ENCODE assay signal across 16 cellular contexts in the genomic region with DNA sequence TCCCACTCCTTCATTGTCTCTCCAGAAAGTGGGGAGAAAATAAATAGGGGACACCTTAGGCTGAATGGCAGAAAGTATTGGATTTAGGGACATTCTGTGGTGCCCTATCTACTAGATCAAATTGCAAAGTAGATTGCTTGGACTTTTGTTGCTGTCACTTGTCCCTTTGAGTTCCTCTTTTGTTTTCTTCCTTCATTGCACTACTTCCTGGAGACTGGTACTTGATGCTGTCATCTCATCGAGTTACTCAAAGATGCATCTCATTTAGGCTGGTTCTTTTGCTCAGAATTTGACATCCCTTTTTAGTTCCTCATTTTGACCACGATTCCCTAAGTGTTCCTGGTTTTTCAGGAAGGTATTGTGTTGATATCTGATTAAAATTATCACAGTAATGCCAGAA.
"Had no signal": no experiment of that assay in that cellular context is flagged by ENCODE, and none has a peak within 500 bp of the region (broad histone marks: within the 10 kb centered on the region; RNA-seq: fewer than 3 reads in every experiment).

No MANE protein-coding gene starts in this region.

- H3K4me3 Mint-ChIP-seq: mesothelial cell of epicardium; stimulated activated naive CD8-positive, alpha-beta T cell treated with anti-CD3 and anti-CD28 coated beads, Interleukin-15, Interleukin-2, amounts not matched to agents 100 ng/mL and 50 ng/mL, for 24 hours had no signal

- ATAC-seq: body of pancreas, gastroesophageal sphincter, lower lobe of right lung had no signal

- DNase-seq: activated naive CD4-positive, alpha-beta T cell treated with anti-CD3 and anti-CD28 coated beads, Interleukin-2, amount 50 U/mL, for 16 hours; adrenal gland; body of pancreas; central memory CD4-positive, alpha-beta T cell; effector CD8-positive, alpha-beta T cell; hippocampal formation; kidney glomerular epithelial cell; lower lobe of right lung; retina; stimulated activated CD4-positive, alpha-beta T cell treated with anti-CD3 and anti-CD28 coated beads, Interleukin-4, amount 100 ng/mL, for 1 hour; stimulated activated CD8-positive, alpha-beta memory T cell treated with anti-CD3 and anti-CD28 coated beads, Interleukin-4, amount 100 ng/mL, for 48 hours; upper lobe of left lung had no signal

- H3K36me3 Mint-ChIP-seq: mesothelial cell of epicardium had no signal

- H3K9me3 Mint-ChIP-seq: activated T-helper 2 cell treated with anti-CD3 and anti-CD28 coated beads, Interferon-gamma antibody, Interleukin-2, Interleukin-4, amounts not matched to agents 10 μg/mL and 5 μg/mL and 100 μg/mL, durations not matched to agents 14 hours and 24 hours and 36 hours; mesothelial cell of epicardium; stimulated activated naive CD8-positive, alpha-beta T cell treated with anti-CD3 and anti-CD28 coated beads, Interleukin-15, Interleukin-2, amounts not matched to agents 100 ng/mL and 50 ng/mL, for 24 hours had no signal

- H3K27ac Mint-ChIP-seq: activated T-helper 2 cell treated with anti-CD3 and anti-CD28 coated beads, Interferon-gamma antibody, Interleukin-2, Interleukin-4, amounts not matched to agents 10 μg/mL and 5 μg/mL and 100 μg/mL, durations not matched to agents 14 hours and 24 hours and 36 hours; mesothelial cell of epicardium; stimulated activated naive CD8-positive, alpha-beta T cell treated with anti-CD3 and anti-CD28 coated beads, Interleukin-15, Interleukin-2, amounts not matched to agents 100 ng/mL and 50 ng/mL, for 24 hours had no signal
